20 cellular contexts compared by ENCODE assay signal in the genomic region with DNA sequence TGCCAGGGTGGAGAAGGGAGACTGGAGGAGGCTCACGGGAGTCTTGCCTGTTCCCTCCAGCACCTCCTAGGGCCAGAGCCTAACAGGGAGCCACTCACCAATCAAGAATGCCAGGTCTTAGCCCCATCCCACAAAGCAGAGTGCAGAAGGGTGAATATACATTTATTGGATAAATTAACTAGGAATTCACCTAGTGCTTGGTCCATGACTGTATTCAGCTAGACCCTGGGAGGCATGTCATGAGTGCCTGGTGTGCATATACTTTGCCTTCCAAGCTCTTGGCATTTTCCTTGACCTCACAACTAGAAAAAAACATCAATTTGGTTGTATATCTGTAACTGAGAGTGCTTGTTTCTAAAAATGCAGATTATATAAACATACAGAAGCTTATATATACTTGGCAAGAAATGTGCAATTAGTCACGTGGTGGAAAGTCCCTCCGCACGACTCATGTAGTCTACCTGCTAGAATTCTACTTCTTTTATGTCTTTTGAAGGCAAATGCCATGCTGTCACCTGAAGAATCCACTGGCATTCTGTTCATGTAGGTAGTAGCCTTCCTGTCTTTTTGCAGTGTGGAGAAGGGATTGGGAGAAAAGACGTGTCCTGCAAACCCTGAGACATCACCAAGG.
DNase-seq lines count a peak whose midpoint lies in the region; ATAC-seq and TF ChIP-seq lines count a peak whose summit lies in the region.
"Had no signal": no experiment of that assay in that cellular context is flagged by ENCODE, and none has a peak within 500 bp of the region (broad histone marks: within the 10 kb centered on the region; RNA-seq: fewer than 3 reads in every experiment).

No MANE protein-coding gene starts in this region.

- no peak for TF ChIP-seq CTCF in ovary (IDR thresholded peaks at IDR 0.05)

- H3K36me3 Mint-ChIP-seq in naive thymus-derived CD8-positive, alpha-beta T cell: no peaks in the 10 kb centered on the region

- H3K27me3 ChIP-seq in ovary: no peaks in the 10 kb centered on the region

- no peak overlapping the region for H3K27ac ChIP-seq in ovary

- H3K27ac Mint-ChIP-seq in naive thymus-derived CD8-positive, alpha-beta T cell: no peak overlapping the region
- H3K27ac Mint-ChIP-seq: CD4-positive, alpha-beta T cell; H9 had no signal

- no peaks in the 10 kb centered on the region for H3K9me3 ChIP-seq in ovary
- H3K9me3 ChIP-seq: SK-N-SH had no signal

- intact Hi-C loops in posterior cingulate gyrus (cut with DNase I): no loop called here
- intact Hi-C loops in ovary (cut with DNase I): no loop called here

- H3K27me3 Mint-ChIP-seq in naive thymus-derived CD8-positive, alpha-beta T cell: peaks cover 0 to 7% (median 0%) of the 10 kb centered on the region in 5 donors
- H3K27me3 Mint-ChIP-seq: CD4-positive, alpha-beta T cell had no signal

- ATAC-seq in naive thymus-derived CD8-positive, alpha-beta T cell: no peak

- H3K4me1 Mint-ChIP-seq in naive thymus-derived CD8-positive, alpha-beta T cell: no peaks in the 10 kb centered on the region

- 40 to 71% (median 45%) methylated on average over 5 of the region's 5 CpGs for WGBS in ovary, 3 donors

- TF ChIP-seq EP300 in ovary (IDR thresholded peaks at IDR 0.05): no peak

- H3K36me3 ChIP-seq in ovary: no peaks in the 10 kb centered on the region

- POLR2A ChIA-PET in naive thymus-derived CD8-positive, alpha-beta T cell (lab: Charles Lee): no interaction called here

- no peak for TF ChIP-seq POLR2A in ovary (IDR thresholded peaks at IDR 0.05)

- DNase-seq in A172 (ENCODE audit: low spot score) (peak; percentile 14), H4 (ENCODE audit: low spot score) (peak; percentile 40), T1000 (lab: John Stamatoyannopoulos, UW) (peak; percentile 21), iris pigment epithelial cell (ENCODE audit: low read depth) (peak; percentile 0), posterior cingulate gyrus (no peak), ovary (no peak), NCI-H2029 (lab: John Stamatoyannopoulos, UW) (no peak)
- DNase-seq in naive thymus-derived CD8-positive, alpha-beta T cell: no peak
- DNase-seq: CD4-positive, alpha-beta T cell; DMS79 treated with DMSO at 0.1 percent for 48 hours; H9; Kasumi-1; NCI-H1105 treated with DMSO at 0.1 percent for 48 hours; NCI-H1694 treated with DMSO at 0.1 percent for 48 hours; NCI-H2227 treated with DMSO at 0.1 percent for 48 hours; NCI-H510A treated with DMSO at 0.1 percent for 48 hours; NCI-H774; OCI-M1; SHP77; SK-N-SH had no signal

- no peak overlapping the region for H3K4me3 Mint-ChIP-seq in naive thymus-derived CD8-positive, alpha-beta T cell
- H3K4me3 Mint-ChIP-seq: CD4-positive, alpha-beta T cell; H9 had no signal

- peaks cover 0 to 9% (median 3%) of the 10 kb centered on the region in 9 donors for H3K9me3 Mint-ChIP-seq in naive thymus-derived CD8-positive, alpha-beta T cell

- H3K4me1 ChIP-seq in ovary (ENCODE audit: insufficient read depth): no peaks in the 10 kb centered on the region

- no peak overlapping the region for H3K4me3 ChIP-seq in ovary

Comparison
In these comparisons a context has a peak if more than half of its experiments do, and no peak if none do; other contexts are left out.
1. DNase-seq: peak in A172 (single experiment), H4 (single experiment), T1000 (single experiment) and iris pigment epithelial cell (single experiment); none in posterior cingulate gyrus (0 of 10), ovary (0 of 5), naive thymus-derived CD8-positive, alpha-beta T cell (0 of 10) and NCI-H2029 (single experiment).